Comparison of ENCODE assay signal across 11 cellular contexts in genomic region chr2:1136071-1136470, GRCh38.
DNase-seq lines count a peak whose midpoint lies in the region; ATAC-seq and TF ChIP-seq lines count a peak whose summit lies in the region.
"Had no signal": no experiment of that assay in that cellular context is flagged by ENCODE, and none has a peak within 500 bp of the region (broad histone marks: within the 10 kb centered on the region; RNA-seq: fewer than 3 reads in every experiment).

No MANE protein-coding gene starts in this region.

- no peak overlapping the region for H3K4me3 Mint-ChIP-seq in nephron progenitor cell
- H3K4me3 Mint-ChIP-seq: activated CD4-positive, alpha-beta memory T cell treated with anti-CD3 and anti-CD28 coated beads for 36 hours had no signal

- H3K27ac Mint-ChIP-seq in nephron progenitor cell: no peak overlapping the region
- H3K27ac Mint-ChIP-seq: activated CD4-positive, alpha-beta memory T cell treated with anti-CD3 and anti-CD28 coated beads for 36 hours had no signal

- ATAC-seq in HG02973 (IDR thresholded peaks at IDR 0.05; ENCODE audit: unreplicated experiment): no peak
- ATAC-seq: heart right ventricle had no signal

- H3K36me3 Mint-ChIP-seq in nephron progenitor cell (ENCODE audit: low read depth): no peaks in the 10 kb centered on the region
- H3K36me3 Mint-ChIP-seq: activated CD4-positive, alpha-beta memory T cell treated with anti-CD3 and anti-CD28 coated beads for 36 hours had no signal

- peak; percentile 22 for DNase-seq in Daoy (ENCODE audit: low read depth)
- no peak for DNase-seq in LNCaP clone FGC (ENCODE audit: low read depth)
- no peak for DNase-seq in astrocyte of the spinal cord (ENCODE audit: low read depth, low spot score)
- DNase-seq in nephron progenitor cell: no peak
- DNase-seq in cerebellar nuclear complex (lab: John Stamatoyannopoulos, UW): no peak
- DNase-seq in germinal center (ENCODE audit: low spot score): no peak
- DNase-seq: activated CD4-positive, alpha-beta memory T cell treated with anti-CD3 and anti-CD28 coated beads for 36 hours; heart right ventricle; MG63; stimulated activated CD4-positive, alpha-beta T cell treated with anti-CD3 and anti-CD28 coated beads, Interleukin-2, amount 100 ng/mL, for 24 hours had no signal

- H3K9me3 Mint-ChIP-seq in nephron progenitor cell: no peaks in the 10 kb centered on the region
- H3K9me3 Mint-ChIP-seq: activated CD4-positive, alpha-beta memory T cell treated with anti-CD3 and anti-CD28 coated beads for 36 hours had no signal

- no peaks in the 10 kb centered on the region for H3K27me3 Mint-ChIP-seq in nephron progenitor cell (ENCODE audit: low read depth, poor library complexity)

- H3K4me3 ChIP-seq in LNCaP clone FGC (ENCODE audit: low read depth, low read length): no peak overlapping the region
- no peak overlapping the region for H3K4me3 ChIP-seq in astrocyte of the spinal cord (ENCODE audit: low read depth, low read length)
- H3K4me3 ChIP-seq: heart right ventricle, MG63 had no signal

- peak; percentile 64 for TF ChIP-seq CTCF in LNCaP clone FGC (IDR thresholded peaks at IDR 0.05; ENCODE audit: control insufficient read depth, extremely low read depth, insufficient read depth)
- peak; percentile 40 for TF ChIP-seq CTCF in astrocyte of the spinal cord (IDR thresholded peaks at IDR 0.05; ENCODE audit: low read depth, low read length)
- TF ChIP-seq CTCF in nephron progenitor cell (IDR thresholded peaks at IDR 0.05): peak; percentile 55

- in situ Hi-C loops in astrocyte of the spinal cord (cut with HindIII; ENCODE audit: low sequenced_read_pairs): no loop called here

- H3K4me1 Mint-ChIP-seq in nephron progenitor cell: peaks cover 50% of the 10 kb centered on the region
